16 cellular contexts compared by ENCODE assay signal in the genomic region with DNA sequence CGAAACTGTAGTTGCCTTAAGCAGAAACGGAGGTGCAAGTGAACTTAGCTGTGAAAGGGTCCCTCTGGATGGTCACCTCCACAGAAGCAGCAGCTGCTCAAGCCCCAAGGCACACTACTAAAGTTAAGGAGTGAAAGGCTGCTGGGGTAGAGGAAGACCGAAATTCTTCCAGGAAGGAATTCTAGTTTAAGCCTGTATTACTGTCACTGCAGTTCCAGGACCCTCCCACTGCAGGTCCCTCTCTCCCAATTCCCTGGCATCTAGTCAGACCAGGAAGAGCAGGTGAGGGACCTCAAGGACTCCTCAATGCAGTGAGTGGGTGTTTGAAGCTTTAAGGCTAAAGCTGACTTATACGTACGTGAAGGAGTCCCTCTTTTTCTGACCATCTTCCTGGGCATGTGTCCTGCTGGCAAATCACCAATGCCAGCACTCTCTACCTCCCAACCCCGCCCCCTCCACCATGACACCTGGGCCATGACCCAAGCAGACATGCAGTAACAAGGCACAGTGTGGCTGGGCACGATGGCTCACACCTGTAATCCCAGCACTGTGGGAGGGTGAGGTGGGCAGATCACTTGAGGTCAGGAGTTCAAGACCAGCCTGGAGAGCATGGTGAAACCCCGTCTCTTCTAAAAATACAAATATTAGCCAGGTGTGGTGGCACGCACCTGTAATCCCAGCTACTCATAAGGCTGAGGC. TPM values are rescaled to one million over a fixed set of nuclear protein-coding genes. Genes with fewer than 3 reads are reported as not detected.
DNase-seq lines count a peak whose midpoint lies in the region; ATAC-seq, FAIRE-seq and TF ChIP-seq lines count a peak whose summit lies in the region.
"Had no signal": no experiment of that assay in that cellular context is flagged by ENCODE, and none has a peak within 500 bp of the region (broad histone marks: within the 10 kb centered on the region; RNA-seq: fewer than 3 reads in every experiment).

No MANE protein-coding gene starts in this region.

- ATAC-seq in K562 (peak; percentile 32; the same call in 2 of the 3 replicates), HG03442 (IDR thresholded peaks at IDR 0.05; ENCODE audit: unreplicated experiment) (no peak), HG02938 (IDR thresholded peaks at IDR 0.05; ENCODE audit: unreplicated experiment) (no peak)
- ATAC-seq: activated T-cell treated with anti-CD3 and anti-CD28 coated beads, Interleukin-2, amount 50 U/mL, for 72 hours had no signal

- peaks cover 5% of the 10 kb centered on the region for H4K20me1 ChIP-seq in K562 (replicated peaks; ENCODE audit: control insufficient read depth, insufficient read depth, low read length)
- H4K20me1 ChIP-seq in keratinocyte (ENCODE audit: control insufficient read depth, extremely low read depth, insufficient read depth, low read length): no peaks in the 10 kb centered on the region

- TF ChIP-seq CTCF in HFFc6 (IDR thresholded peaks at IDR 0.05) (no peak), K562 (IDR thresholded peaks at IDR 0.05 in 2 of 3, conservative IDR thresholded peaks at IDR 0.05 in 1 of 3; ENCODE audit: insufficient read depth in 2 of 3, low read depth in 1 of 3, low read length in 3 of 3) (no peak), keratinocyte (optimal IDR thresholded peaks at IDR 0.05 in 1 of 3, IDR thresholded peaks at IDR 0.05 in 1 of 3, conservative IDR thresholded peaks at IDR 0.05 in 1 of 3; ENCODE audit: extremely low read depth in 1 of 3, insufficient read depth in 2 of 3, low read length in 3 of 3) (no peak), sigmoid colon (IDR thresholded peaks at IDR 0.05) (no peak), testis (IDR thresholded peaks at IDR 0.05) (no peak)

- H3K4me3 ChIP-seq in K562 (no peak overlapping the region), keratinocyte (ENCODE audit: control insufficient read depth in 2 of 3, extremely low read depth in 1 of 3, insufficient read depth in 2 of 3, low read depth in 1 of 3, low read length in 3 of 3) (peak overlapping the region in 1 of 3 experiments; percentile 21), sigmoid colon (no peak overlapping the region), testis (no peak overlapping the region)

- in situ Hi-C loops in K562 (cut with MboI): no loop called here

- H3K4me3 Mint-ChIP-seq in HFFc6: no peak overlapping the region
- H3K4me3 Mint-ChIP-seq: activated T-cell treated with anti-CD3 and anti-CD28 coated beads, Interleukin-2, amount 50 U/mL, for 72 hours had no signal

- POLR2A ChIA-PET in K562 (lab: Yijun Ruan, JAX): interaction anchor here (0.6 kb wide), 1 partner anchor 1963 kb away, joined by 3 read pairs; no protein-coding TSS in a partner anchor

- no peak for TF ChIP-seq RAD21 in K562 (CRISPR knock-in tag; conservative IDR thresholded peaks at IDR 0.05 in 1 of 2, IDR thresholded peaks at IDR 0.05 in 1 of 2)

- H3K79me2 ChIP-seq in K562 (ENCODE audit: control insufficient read depth, insufficient read depth, low read length) (0 out of 3 replicates have a peak, but pooled peaks cover 4% of the 10 kb centered on the region), keratinocyte (ENCODE audit: control insufficient read depth, insufficient read depth, low read length) (no peaks in the 10 kb centered on the region)

- peaks cover 21% of the 10 kb centered on the region for H3K4me1 Mint-ChIP-seq in HFFc6 (ENCODE audit: low read depth)

- H3K27ac ChIP-seq in K562 (ENCODE audit: extremely low read depth, low read depth, low read length) (no peak overlapping the region), keratinocyte (ENCODE audit: control insufficient read depth, insufficient read depth, low read length) (no peak overlapping the region), sigmoid colon (peak overlapping the region; percentile 43 to 81 (median 79)), testis (no peak overlapping the region)

- H3K9me1 ChIP-seq in K562 (ENCODE audit: control insufficient read depth, insufficient read depth, low read length) (peaks cover 4% of the 10 kb centered on the region), keratinocyte (ENCODE audit: control insufficient read depth, extremely low read depth, insufficient read depth, low read length) (no peaks in the 10 kb centered on the region)

- H3K4me2 ChIP-seq in K562 (ENCODE audit: insufficient read depth, low read length) (no peak overlapping the region), keratinocyte (ENCODE audit: control insufficient read depth, extremely low read depth, insufficient read depth, low read depth, low read length) (peak overlapping the region; percentile 61)

- H3K27me3 ChIP-seq in K562 (ENCODE audit: control insufficient read depth in 2 of 2, insufficient read depth in 2 of 2, low read length in 2 of 2) (no peaks in the 10 kb centered on the region), keratinocyte (ENCODE audit: control insufficient read depth, extremely low read depth, insufficient read depth, low read length) (peaks cover 2% of the 10 kb centered on the region), sigmoid colon (no peaks in the 10 kb centered on the region), testis (no peaks in the 10 kb centered on the region)

- dilution Hi-C loops in keratinocyte (cut with MboI; ENCODE audit: extremely low pct_ligation_motif_present, low sequenced_read_pairs): no loop called here

- DNase-seq in HFFc6 (no peak), K562 (ENCODE audit: extremely low read depth in 1 of 4, low spot score in 3 of 4) (no peak), keratinocyte (ENCODE audit: low read depth, low spot score) (no peak), sigmoid colon (no peak), DMS153 (lab: John Stamatoyannopoulos, UW) (no peak), testis (no peak)
- DNase-seq: activated CD4-positive, alpha-beta T cell treated with anti-CD3 and anti-CD28 coated beads, Interleukin-2, amount 50 U/mL, for 4 hours; activated T-cell treated with anti-CD3 and anti-CD28 coated beads, Interleukin-2, amount 50 U/mL, for 72 hours; AML-193; DND-41; NCI-H1436 treated with DMSO at 0.1 percent for 48 hours; NCI-H446; posterior cingulate gyrus had no signal

- H3K4me1 ChIP-seq in K562 (replicated peaks in 1 of 2; ENCODE audit: control insufficient read depth in 2 of 2, insufficient read depth in 2 of 2, low read length in 2 of 2) (no peaks in the 10 kb centered on the region; a peak in 1 of 5 replicates), keratinocyte (ENCODE audit: control insufficient read depth, extremely low read depth, insufficient read depth, low read length) (peaks cover 17% of the 10 kb centered on the region), sigmoid colon (peaks cover 0 to 68% (median 57%) of the 10 kb centered on the region in 4 donors), testis (peaks cover 13% of the 10 kb centered on the region)

- FAIRE-seq in K562 (lab: Jason Lieb, UNC): no peak
- FAIRE-seq in keratinocyte (lab: Jason Lieb, UNC): no peak
- FAIRE-seq: islet of Langerhans had no signal

- no peaks in the 10 kb centered on the region for H3K9me3 ChIP-seq in K562 (replicated peaks; ENCODE audit: control insufficient read depth, insufficient read depth, low read depth, low read length)
- H3K9me3 ChIP-seq in keratinocyte (ENCODE audit: control insufficient read depth, low read depth, low read length): no peaks in the 10 kb centered on the region
- H3K9me3 ChIP-seq in sigmoid colon: no peaks in the 10 kb centered on the region
- H3K9me3 ChIP-seq in testis: no peaks in the 10 kb centered on the region

- H3K9ac ChIP-seq in K562 (ENCODE audit: insufficient read depth in 1 of 2, low read depth in 2 of 2, low read length in 2 of 2) (no peak overlapping the region; a peak in 1 of 4 replicates), keratinocyte (ENCODE audit: control insufficient read depth, extremely low read depth, insufficient read depth, low read length) (no peak overlapping the region)

- H3K9me3 Mint-ChIP-seq in HFFc6: no peaks in the 10 kb centered on the region
- H3K9me3 Mint-ChIP-seq: activated T-cell treated with anti-CD3 and anti-CD28 coated beads, Interleukin-2, amount 50 U/mL, for 72 hours had no signal

- no peaks in the 10 kb centered on the region for H3K36me3 Mint-ChIP-seq in HFFc6 (ENCODE audit: low read depth)

- 60% methylated on average over 9 of the region's 9 CpGs for WGBS in K562 (ENCODE audit: insufficient coverage, low coverage, missing lambda C conversion rate)
- 22 to 64% methylated on average over 9 of the region's 9 CpGs for WGBS in sigmoid colon, 2 donors
- 83% methylated on average over 9 of the region's 9 CpGs for WGBS in testis, 2 donors

- TF ChIP-seq POLR2A in K562 (conservative IDR thresholded peaks at IDR 0.05): no peak
- TF ChIP-seq POLR2A in sigmoid colon (IDR thresholded peaks at IDR 0.05): no peak
- TF ChIP-seq POLR2A in testis (IDR thresholded peaks at IDR 0.05): no peak

- BruUV-seq in K562 (replicated peaks; lab: Mats Ljungman, UMichigan): no TSS peak

- no peak overlapping the region for H2AFZ ChIP-seq in K562 (ENCODE audit: low read depth, low read length)
- no peak overlapping the region for H2AFZ ChIP-seq in keratinocyte (ENCODE audit: control insufficient read depth, low read length)

- peak overlapping the region; percentile 90 for H3K27ac Mint-ChIP-seq in HFFc6
- H3K27ac Mint-ChIP-seq: activated T-cell treated with anti-CD3 and anti-CD28 coated beads, Interleukin-2, amount 50 U/mL, for 72 hours had no signal

- intact Hi-C loops in K562 (cut with micrococcal nuclease) (no loop called here), sigmoid colon (cut with DNase I) (loop anchor here (5.0 kb wide), 1 partner anchor 36 kb away; no protein-coding TSS in a partner anchor), testis (cut with DNase I; ENCODE audit: low total_unique reads) (no loop called here)

- no peaks in the 10 kb centered on the region; the same call in 1 of the 2 replicates for H3K27me3 Mint-ChIP-seq in HFFc6 (ENCODE audit: insufficient read depth)

- TF ChIP-seq EP300 in K562 (IDR thresholded peaks at IDR 0.05; ENCODE audit: low read length): no peak
- TF ChIP-seq EP300 in sigmoid colon (IDR thresholded peaks at IDR 0.05): no peak

- H3K36me3 ChIP-seq in K562 (ENCODE audit: control insufficient read depth, insufficient read depth, low read length): no peaks in the 10 kb centered on the region; the same call in 2 of the 3 replicates
- H3K36me3 ChIP-seq in keratinocyte (ENCODE audit: control insufficient read depth in 2 of 2, extremely low read depth in 1 of 2, insufficient read depth in 2 of 2, low read length in 2 of 2): no peaks in the 10 kb centered on the region
- no peaks in the 10 kb centered on the region for H3K36me3 ChIP-seq in sigmoid colon
- no peaks in the 10 kb centered on the region for H3K36me3 ChIP-seq in testis (ENCODE audit: low read depth, missing control alignments)

- CTCF ChIA-PET in K562 (lab: Yijun Ruan, JAX; ENCODE audit: low intra/inter-chr PET ratio): no interaction called here

RNA-seq across cellular contexts. Expression of gene TGFBR3, which starts 57.2 kb away (rescaled TPM):
- 10 to 100 TPM in 4 of 6 experiments, 1 to 10 TPM in 2; 5.8 to 21.1 (median 19.0) TPM for total RNA-seq in HFFc6 (2021; fragmentation: NEBNext Ultra II Directional; extraction: Animal tissue kit (Norgen Biotek cat#: 25700))
- 43.1 and 60.3 TPM in 2 replicates for total RNA-seq in K562 (2011; cell fraction: chromatin; rRNA removed; ENCODE audit: low replicate concordance)
- 42.9 and 43.6 TPM in 2 replicates for total RNA-seq in K562 (2011; cell fraction: nucleolus; rRNA removed)
- 48.7 and 58.8 TPM in 2 replicates for total RNA-seq in K562 (2011; cell fraction: nucleoplasm; rRNA removed)
- total RNA-seq in K562 (2014; rRNA removed) (13.8 and 14.1 TPM in 2 replicates), K562 (2014; rRNA removed; fragmentation: Illumina TruSeq; extraction: Trizol) (15.1 and 15.6 TPM in 2 replicates), K562 (2015; rRNA removed; fragmentation: Illumina TruSeq; extraction: Trizol) (15.3 and 16.4 TPM in 2 replicates), K562 (2021) (18.6 and 19.9 TPM in 2 replicates), sigmoid colon (100 to 1,000 TPM in 3 of 4 donors, 10 to 100 TPM in 1; 92.2 to 170 (median 141) TPM), testis (10 to 100 TPM; 24.0 to 34.7 TPM)
- polyA plus RNA-seq in K562 (2011; rRNA removed) (14.8 and 16.9 TPM in 2 replicates), K562 (2014; fragmentation: Illumina TruSeq; extraction: Trizol) (22.9 and 32.4 TPM in 2 replicates), K562 (2014; fragmentation: Nextera tagmentation; extraction: Ambion mirVana) (1 to 10 TPM; 3.6 to 4.3 TPM), K562 (2014; rRNA removed) (7.5 and 9.1 TPM in 2 replicates), keratinocyte (0.66 to 1.2 TPM (median 0.99 TPM) in 3 replicates), sigmoid colon (1 to 10 TPM; 1.2 to 9.3 (median 6.6) TPM), testis (ENCODE audit: insufficient read depth, low read depth, low replicate concordance) (37.2 TPM)
- polyA plus RNA-seq in K562 (2011; cell fraction: cytosol; rRNA removed): 12.3 and 15.5 TPM in 2 replicates
- polyA plus RNA-seq in K562 (2011; cell fraction: nucleus; rRNA removed): 13.4 and 16.7 TPM in 2 replicates
- 13.6 and 14.0 TPM in 2 replicates for polyA plus RNA-seq in K562 (2012)
- 42.2 and 54.3 TPM in 2 replicates for polyA minus RNA-seq in K562 (2011; rRNA and poly(A)+ RNA removed)
- 20.2 and 22.8 TPM in 2 replicates for polyA minus RNA-seq in K562 (2011; cell fraction: cytosol; rRNA and poly(A)+ RNA removed)
- 18.8 and 26.4 TPM in 2 replicates for polyA minus RNA-seq in K562 (2011; cell fraction: nucleus; rRNA and poly(A)+ RNA removed)
- 0.81 TPM for polyA plus RNA-seq in keratinocyte (2011; ENCODE audit: low read depth)
- 0.40 and 0.62 TPM in 2 replicates for polyA plus RNA-seq in keratinocyte (2011; cell fraction: cytosol; rRNA removed)
- polyA plus RNA-seq in keratinocyte (2011; cell fraction: nucleus; rRNA removed): 1.3 and 1.4 TPM in 2 replicates
- polyA plus RNA-seq in keratinocyte (2012; ENCODE audit: low replicate concordance): 0.80 and 1.0 TPM in 2 replicates
- polyA minus RNA-seq in keratinocyte: 2.9 to 5.8 TPM (median 3.9 TPM) in 3 replicates
- 0.96 TPM for polyA minus RNA-seq in keratinocyte (2011; cell fraction: cytosol; rRNA and poly(A)+ RNA removed)
- 1.8 and 2.2 TPM in 2 replicates for polyA minus RNA-seq in keratinocyte (2011; cell fraction: nucleus; rRNA and poly(A)+ RNA removed)

Comparison
In these comparisons a context has a peak if more than half of its experiments do, and no peak if none do; other contexts are left out.
1. H3K27ac ChIP-seq: peak in sigmoid colon (4 of 4); none in K562 (single experiment), keratinocyte (single experiment) and testis (0 of 2).